ENCODE assay signal across 8 cellular contexts in the genomic region with DNA sequence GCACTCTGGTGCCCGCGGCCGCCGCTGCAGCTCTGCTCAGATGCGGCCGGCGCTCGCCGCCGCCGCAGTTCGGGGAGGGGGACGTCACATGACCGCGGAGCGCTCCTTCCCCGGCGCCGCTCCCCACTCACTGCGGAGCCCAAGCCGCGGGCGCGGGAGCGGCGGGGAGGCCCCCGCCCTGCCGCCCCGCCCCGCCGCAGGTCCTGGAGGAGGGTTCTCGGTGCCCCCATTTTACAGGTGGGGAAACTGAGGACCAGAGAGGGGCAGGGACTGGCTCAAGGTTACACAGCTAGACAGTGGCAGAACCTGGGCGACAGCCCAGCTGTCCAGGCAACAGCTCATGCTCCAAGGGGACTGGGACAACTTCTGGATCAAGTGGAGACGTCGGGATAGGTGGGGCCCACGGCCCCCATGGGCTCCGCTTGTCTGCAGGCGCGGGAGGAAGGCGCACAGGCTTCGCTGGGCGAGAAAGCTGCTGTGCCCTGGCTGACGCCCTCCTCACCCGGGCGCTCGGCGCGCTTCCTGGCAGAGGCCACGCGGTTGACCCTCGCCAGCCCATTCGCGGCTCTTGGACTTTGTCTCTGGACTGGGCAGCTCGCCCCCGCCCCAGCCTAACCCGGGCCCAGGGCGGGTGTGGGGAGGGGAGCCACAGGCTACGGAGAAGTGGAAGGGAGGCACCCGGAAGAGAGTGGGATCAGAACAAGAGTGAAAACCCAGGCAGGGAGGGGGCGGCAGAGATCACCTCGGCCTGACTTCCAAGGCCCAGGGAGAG. TPM values are rescaled to one million over a fixed set of nuclear protein-coding genes. Genes with fewer than 3 reads are reported as not detected.
DNase-seq lines count a peak whose midpoint lies in the region; ATAC-seq, FAIRE-seq and TF ChIP-seq lines count a peak whose summit lies in the region.

RAP1GAP (minus strand) TSS at position 71 of the 772 bp plus-strand sequence. CDS start 49,325 bp downstream, outside the sequence.

- peak in 1 of 2 experiments; percentile 41; a peak in 3 of 6 replicates for ATAC-seq in A549
- peak; percentile 68 for ATAC-seq in memory B cell (ENCODE audit: low read depth)

- H3K27me3 ChIP-seq in colonic mucosa (peaks cover 18% of the 10 kb centered on the region), thymus (ENCODE audit: control insufficient read depth, insufficient read depth) (peaks cover 26% of the 10 kb centered on the region)

- H3K27ac ChIP-seq in A549 = peak within 1 kb of the TSS; percentile 33 to 72; a peak in 4 of 6 replicates
- H3K27ac ChIP-seq in colonic mucosa = no peak within 1 kb of the TSS
- no peak within 1 kb of the TSS for H3K27ac ChIP-seq in thymus (ENCODE audit: low read depth)

- no peak for FAIRE-seq in A549 (lab: Jason Lieb, UNC)

- CTCF ChIA-PET in A549 (lab: Yijun Ruan, JAX) = interaction anchor here (0.7 to 1.4 kb wide), 4 partner anchors 11 to 301 kb away, joined by 3 read pairs; no protein-coding TSS in a partner anchor

- no peak for TF ChIP-seq EP300 in A549 (IDR thresholded peaks at IDR 0.05)

- H3K4me1 ChIP-seq in A549 = 0 out of 3 replicates have a peak, but pooled peaks cover 3% of the 10 kb centered on the region
- peaks cover 9% of the 10 kb centered on the region for H3K4me1 ChIP-seq in colonic mucosa
- H3K4me1 ChIP-seq in thymus (ENCODE audit: control insufficient read depth, insufficient read depth, low read length) = peaks cover 9% of the 10 kb centered on the region

- no peak within 1 kb of the TSS for H3K27ac Mint-ChIP-seq in memory B cell

- no peaks in the 10 kb centered on the region for H3K9me3 ChIP-seq in A549
- H3K9me3 ChIP-seq in colonic mucosa = no peaks in the 10 kb centered on the region
- H3K9me3 ChIP-seq in thymus (ENCODE audit: control insufficient read depth) = no peaks in the 10 kb centered on the region

- peak within 1 kb of the TSS; percentile 63 for H3K4me3 Mint-ChIP-seq in memory B cell

- H3K4me1 Mint-ChIP-seq in memory B cell = peaks cover under 1% of the 10 kb centered on the region

- no peaks in the 10 kb centered on the region for H3K36me3 ChIP-seq in colonic mucosa
- H3K36me3 ChIP-seq in thymus (ENCODE audit: control insufficient read depth, insufficient read depth) = no peaks in the 10 kb centered on the region

- no peaks in the 10 kb centered on the region for H3K9me3 Mint-ChIP-seq in memory B cell

- DNase-seq in A549 (ENCODE audit: low read depth in 1 of 2, low spot score in 1 of 2) (no peak), GM13976 (ENCODE audit: low spot score) (peak; percentile 69), SW480 (ENCODE audit: low spot score) (peak; percentile 27), colonic mucosa (peak; percentile 53), memory B cell (ENCODE audit: low spot score in 2 of 2) (no peak), kidney tubule cell (ENCODE audit: low spot score) (no peak), NCI-H1694 (lab: John Stamatoyannopoulos, UW) (no peak)

- 73% methylated on average over 11 of the region's 61 CpGs for WGBS in A549 (ENCODE audit: missing lambda C conversion rate)
- WGBS in thymus = 1% methylated on average over 61 of the region's 61 CpGs

- H3K4me3 ChIP-seq in A549 (peak within 1 kb of the TSS; percentile 45), colonic mucosa (peak within 1 kb of the TSS; percentile 28), thymus (ENCODE audit: low read length) (peak within 1 kb of the TSS; percentile 37)

- no peak for TF ChIP-seq CTCF in A549 (IDR thresholded peaks at IDR 0.05)
- TF ChIP-seq CTCF in GM13976 (IDR thresholded peaks at IDR 0.05; ENCODE audit: borderline replicate concordance, control extremely low read depth, extremely low read depth, insufficient read depth, missing control alignments) = no peak
- no peak for TF ChIP-seq CTCF in colonic mucosa (IDR thresholded peaks at IDR 0.05)

- H3K4me2 ChIP-seq in A549 = peak within 1 kb of the TSS; percentile 99

- POLR2A ChIA-PET in A549 (lab: Yijun Ruan, JAX) = no interaction called here

- no peak for TF ChIP-seq RAD21 in A549 (conservative IDR thresholded peaks at IDR 0.05 in 1 of 2, IDR thresholded peaks at IDR 0.05 in 1 of 2)

- intact Hi-C loops in colonic mucosa (cut with DNase I) = no loop called here

- no peak for TF ChIP-seq POLR2A in A549 (IDR thresholded peaks at IDR 0.05; ENCODE audit: low read length)

- H3K36me3 Mint-ChIP-seq in memory B cell = no peaks in the 10 kb centered on the region

- peak within 1 kb of the TSS in 1 of 2 donors; percentile 49 for H3K9ac ChIP-seq in colonic mucosa (ENCODE audit: low read depth in 2 of 2, low read length in 2 of 2)

- in situ Hi-C loops in GM13976 (cut with MboI; ENCODE audit: low sequenced_read_pairs, unreplicated experiment) = loop anchor here (10.0 kb wide), 1 partner anchor 295 kb away; no protein-coding TSS in a partner anchor

- peaks cover 16% of the 10 kb centered on the region for H3K27me3 Mint-ChIP-seq in memory B cell

TF ChIP-seq in A549, 52 proteins besides CTCF, POLR2A, EP300 and RAD21:
- TF ChIP-seq ESRRA (IDR thresholded peaks at IDR 0.05; ENCODE audit: borderline replicate concordance, low read length) (no peak), ZSCAN20 (CRISPR knock-in tag; IDR thresholded peaks at IDR 0.05) (no peak), NFE2L2 (conservative IDR thresholded peaks at IDR 0.05; ENCODE audit: low read length) (no peak), JUN (IDR thresholded peaks at IDR 0.05) (no peak), MAX (IDR thresholded peaks at IDR 0.05) (no peak), ZFP36 (IDR thresholded peaks at IDR 0.05; ENCODE audit: borderline replicate concordance, partially characterized antibody) (no peak), FOSB (CRISPR knock-in tag; IDR thresholded peaks at IDR 0.05) (no peak), RFX5 (IDR thresholded peaks at IDR 0.05) (no peak)
- TF ChIP-seq, protein P1, sequence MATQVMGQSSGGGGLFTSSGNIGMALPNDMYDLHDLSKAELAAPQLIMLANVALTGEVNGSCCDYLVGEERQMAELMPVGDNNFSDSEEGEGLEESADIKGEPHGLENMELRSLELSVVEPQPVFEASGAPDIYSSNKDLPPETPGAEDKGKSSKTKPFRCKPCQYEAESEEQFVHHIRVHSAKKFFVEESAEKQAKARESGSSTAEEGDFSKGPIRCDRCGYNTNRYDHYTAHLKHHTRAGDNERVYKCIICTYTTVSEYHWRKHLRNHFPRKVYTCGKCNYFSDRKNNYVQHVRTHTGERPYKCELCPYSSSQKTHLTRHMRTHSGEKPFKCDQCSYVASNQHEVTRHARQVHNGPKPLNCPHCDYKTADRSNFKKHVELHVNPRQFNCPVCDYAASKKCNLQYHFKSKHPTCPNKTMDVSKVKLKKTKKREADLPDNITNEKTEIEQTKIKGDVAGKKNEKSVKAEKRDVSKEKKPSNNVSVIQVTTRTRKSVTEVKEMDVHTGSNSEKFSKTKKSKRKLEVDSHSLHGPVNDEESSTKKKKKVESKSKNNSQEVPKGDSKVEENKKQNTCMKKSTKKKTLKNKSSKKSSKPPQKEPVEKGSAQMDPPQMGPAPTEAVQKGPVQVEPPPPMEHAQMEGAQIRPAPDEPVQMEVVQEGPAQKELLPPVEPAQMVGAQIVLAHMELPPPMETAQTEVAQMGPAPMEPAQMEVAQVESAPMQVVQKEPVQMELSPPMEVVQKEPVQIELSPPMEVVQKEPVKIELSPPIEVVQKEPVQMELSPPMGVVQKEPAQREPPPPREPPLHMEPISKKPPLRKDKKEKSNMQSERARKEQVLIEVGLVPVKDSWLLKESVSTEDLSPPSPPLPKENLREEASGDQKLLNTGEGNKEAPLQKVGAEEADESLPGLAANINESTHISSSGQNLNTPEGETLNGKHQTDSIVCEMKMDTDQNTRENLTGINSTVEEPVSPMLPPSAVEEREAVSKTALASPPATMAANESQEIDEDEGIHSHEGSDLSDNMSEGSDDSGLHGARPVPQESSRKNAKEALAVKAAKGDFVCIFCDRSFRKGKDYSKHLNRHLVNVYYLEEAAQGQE (IDR thresholded peaks at IDR 0.05) = no peak
- TF ChIP-seq, protein P2, sequence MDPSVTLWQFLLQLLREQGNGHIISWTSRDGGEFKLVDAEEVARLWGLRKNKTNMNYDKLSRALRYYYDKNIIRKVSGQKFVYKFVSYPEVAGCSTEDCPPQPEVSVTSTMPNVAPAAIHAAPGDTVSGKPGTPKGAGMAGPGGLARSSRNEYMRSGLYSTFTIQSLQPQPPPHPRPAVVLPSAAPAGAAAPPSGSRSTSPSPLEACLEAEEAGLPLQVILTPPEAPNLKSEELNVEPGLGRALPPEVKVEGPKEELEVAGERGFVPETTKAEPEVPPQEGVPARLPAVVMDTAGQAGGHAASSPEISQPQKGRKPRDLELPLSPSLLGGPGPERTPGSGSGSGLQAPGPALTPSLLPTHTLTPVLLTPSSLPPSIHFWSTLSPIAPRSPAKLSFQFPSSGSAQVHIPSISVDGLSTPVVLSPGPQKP (IDR thresholded peaks at IDR 0.05; ENCODE audit: low read depth, low read length) = no peak

RNA-seq across cellular contexts. Expression of gene RAP1GAP, which starts in this region (rescaled TPM):
- polyA plus RNA-seq in A549 (2011; rRNA removed) = 16.7 and 21.4 TPM in 2 replicates
- polyA plus RNA-seq in A549 (2012; cell fraction: cytosol; rRNA removed) = 8.2 and 10.2 TPM in 2 replicates
- 11.6 and 12.4 TPM in 2 replicates for polyA plus RNA-seq in A549 (2012; cell fraction: nucleus; rRNA removed)
- polyA plus RNA-seq in A549 (2017; fragmentation: RNase III; extraction: RNeasy Plus Mini Kit Qiagen cat#74134 plus additional on column Dnase treatment) = 4.3 to 5.4 TPM (median 5.1 TPM) in 3 replicates
- 24.1 and 28.7 TPM in 2 replicates for polyA minus RNA-seq in A549 (2011; rRNA and poly(A)+ RNA removed)
- 10 to 100 TPM; 29.6 to 36.3 TPM for total RNA-seq in colonic mucosa
- polyA plus RNA-seq in thymus = 1.6 TPM

Comparison
In these comparisons a context has a peak if more than half of its experiments do, and no peak if none do; other contexts are left out.
1. DNase-seq: peak in GM13976 (single experiment), SW480 (single experiment) and colonic mucosa (single experiment); none in A549 (0 of 2), memory B cell (0 of 2), kidney tubule cell (single experiment) and NCI-H1694 (single experiment).
2. H3K27ac ChIP-seq: peak in A549 (2 of 2); none in colonic mucosa (single experiment) and thymus (single experiment).
3. Peak in every context shown above with its lines, with median percentiles within 50 percentile points of each other: H3K4me3 ChIP-seq.